12 cellular contexts compared by ENCODE assay signal in the genomic region with DNA sequence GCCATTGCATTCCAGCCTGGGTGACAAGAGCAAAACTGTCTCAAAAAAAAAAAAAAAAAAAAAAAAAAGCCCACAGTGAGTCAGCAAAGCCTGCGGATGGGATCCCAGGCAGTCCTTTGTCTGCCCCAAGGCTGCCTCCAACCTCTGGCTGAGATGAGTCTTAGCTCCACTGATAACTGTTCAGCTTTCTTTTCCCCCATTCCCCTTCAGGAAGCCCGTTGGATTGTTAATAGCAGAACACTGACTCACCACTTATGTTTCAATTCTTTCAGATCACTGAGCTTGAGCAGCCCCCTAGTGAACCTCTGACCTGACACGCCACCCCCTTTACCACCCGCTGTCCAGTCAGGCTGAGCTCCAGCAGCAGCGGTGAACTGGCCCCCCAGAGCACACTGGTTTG. TPM values are rescaled to one million over a fixed set of nuclear protein-coding genes. Genes with fewer than 3 reads are reported as not detected.
DNase-seq lines count a peak whose midpoint lies in the region; ATAC-seq, FAIRE-seq and TF ChIP-seq lines count a peak whose summit lies in the region.
"Had no signal": no experiment of that assay in that cellular context is flagged by ENCODE, and none has a peak within 500 bp of the region (broad histone marks: within the 10 kb centered on the region; RNA-seq: fewer than 3 reads in every experiment).

No MANE protein-coding gene starts in this region.

- H4K5ac ChIP-seq in IMR-90 (ENCODE audit: low read depth, low read length): no peak overlapping the region

- in situ Hi-C loops in IMR-90 (cut with MboI; ENCODE audit: low sequenced_read_pairs) (no loop called here), HepG2 (cut with HindIII; ENCODE audit: extremely low pct_ligation_motif_present, low pct_unique_long_range_greater_than_20kb) (no loop called here), HAP-1 (cut with MboI; ENCODE audit: low sequenced_read_pairs) (no loop called here)

- no peak overlapping the region for H2BK15ac ChIP-seq in IMR-90 (ENCODE audit: low read depth, low read length)

- TF ChIP-seq CTCF in BJ (IDR thresholded peaks at IDR 0.05; ENCODE audit: insufficient read depth, low read depth, low read length) (0 out of 2 replicates have a peak, but pooled peaks have one; percentile 9), IMR-90 (conservative IDR thresholded peaks at IDR 0.05; ENCODE audit: low read depth, low read length) (no peak), HepG2 (CRISPR knock-in tag; IDR thresholded peaks at IDR 0.05) (no peak), coronary artery (IDR thresholded peaks at IDR 0.05) (no peak)

- no peaks in the 10 kb centered on the region for H3K27me3 ChIP-seq in BJ (ENCODE audit: control insufficient read depth, insufficient read depth, low read length)
- H3K27me3 ChIP-seq in IMR-90 (ENCODE audit: control insufficient read depth, insufficient read depth, low read length): peaks cover 2% of the 10 kb centered on the region; the same call in 1 of the 2 replicates
- peaks cover 0 to 9% of the 10 kb centered on the region in 2 experiments; a peak in 1 of 5 replicates for H3K27me3 ChIP-seq in HepG2 (ENCODE audit: control insufficient read depth in 1 of 2, insufficient read depth in 2 of 2, low read length in 2 of 2)
- no peaks in the 10 kb centered on the region for H3K27me3 ChIP-seq in HAP-1 (ENCODE audit: low read depth)

- no peak overlapping the region for H2AK5ac ChIP-seq in IMR-90 (ENCODE audit: low read depth, low read length)

- POLR2A ChIA-PET in BJ (lab: Charles Lee) (no interaction called here), IMR-90 (lab: Charles Lee; ENCODE audit: unreplicated experiment) (no interaction called here), HepG2 (lab: Yijun Ruan, JAX) (no interaction called here)

- no peak overlapping the region for H3K27ac ChIP-seq in IMR-90 (ENCODE audit: insufficient read depth, low read length)
- no peak overlapping the region for H3K27ac ChIP-seq in HepG2 (ENCODE audit: extremely low read length, insufficient read depth, low read length)
- H3K27ac ChIP-seq in coronary artery: no peak overlapping the region

- H3K4ac ChIP-seq in IMR-90 (ENCODE audit: low read depth, low read length): no peak overlapping the region

- H3K23ac ChIP-seq in IMR-90 (ENCODE audit: low read depth, low read length): no peak overlapping the region

- peaks cover 7% of the 10 kb centered on the region; the same call in 1 of the 2 replicates for H3K9me1 ChIP-seq in IMR-90 (ENCODE audit: insufficient read depth, low read length)

- DNase-seq in BJ (ENCODE audit: low read depth) (peak; percentile 81), IMR-90 (peak; percentile 80), astrocyte of the hippocampus (ENCODE audit: low read depth, low spot score) (peak; percentile 79), HepG2 (ENCODE audit: low spot score) (peak; percentile 18), HuH-7.5 (ENCODE audit: low spot score) (no peak), sciatic nerve (ENCODE audit: low spot score) (no peak), HAP-1 (ENCODE audit: low spot score in 2 of 2) (no peak), coronary artery (ENCODE audit: low spot score) (no peak)
- DNase-seq: DMS 273 treated with DMSO at 0.1 percent for 48 hours; effector CD4-positive, alpha-beta T cell; NCI-H526 had no signal

- no peaks in the 10 kb centered on the region for H3K79me2 ChIP-seq in HepG2 (ENCODE audit: insufficient read depth, low read length)

- peak overlapping the region; percentile 3 for H2AK9ac ChIP-seq in IMR-90 (replicated peaks; ENCODE audit: low read depth, low read length, poor library complexity)

- no peak overlapping the region for H3K18ac ChIP-seq in IMR-90 (ENCODE audit: low read depth, low read length)

- no peak overlapping the region for H4K8ac ChIP-seq in IMR-90 (ENCODE audit: low read depth in 2 of 2, low read length in 2 of 2)

- H2BK120ac ChIP-seq in IMR-90 (ENCODE audit: low read depth, low read length): peak overlapping the region; percentile 75

- no peak overlapping the region for H3K56ac ChIP-seq in IMR-90 (ENCODE audit: extremely low read depth, insufficient read depth, low read length)

- TF ChIP-seq EP300 in HepG2 (IDR thresholded peaks at IDR 0.05; ENCODE audit: low read depth in 2 of 2, low read length in 2 of 2): no peak
- TF ChIP-seq EP300 in HepG2 (CRISPR knock-in tag; IDR thresholded peaks at IDR 0.05; ENCODE audit: borderline replicate concordance): no peak

- TF ChIP-seq RAD21 in IMR-90 (IDR thresholded peaks at IDR 0.05; ENCODE audit: low read length): no peak
- no peak for TF ChIP-seq RAD21 in HepG2 (CRISPR knock-in tag; IDR thresholded peaks at IDR 0.05)

- BruUV-seq in IMR-90 (replicated peaks; lab: Mats Ljungman, UMichigan): no TSS peak
- no TSS peak for BruUV-seq in HepG2 (replicated peaks; lab: Mats Ljungman, UMichigan)

- H3K9me3 ChIP-seq in IMR-90 (ENCODE audit: control insufficient read depth, insufficient read depth, low read length) (no peaks in the 10 kb centered on the region), HepG2 (ENCODE audit: low read length) (no peaks in the 10 kb centered on the region), HAP-1 (peaks cover 2% of the 10 kb centered on the region; the same call in 1 of the 2 replicates)

- no peak for FAIRE-seq in HepG2 (lab: Jason Lieb, UNC)

- H3K9ac ChIP-seq in IMR-90 (ENCODE audit: low read depth, low read length): no peak overlapping the region
- H3K9ac ChIP-seq in HepG2 (ENCODE audit: insufficient read depth, low read depth, low read length): no peak overlapping the region

- no peak overlapping the region for H3K4me3 ChIP-seq in BJ (ENCODE audit: low read depth, low read length)
- H3K4me3 ChIP-seq in IMR-90 (ENCODE audit: insufficient read depth, low read depth, low read length): no peak overlapping the region
- H3K4me3 ChIP-seq in HepG2 (replicated peaks in 1 of 3; ENCODE audit: insufficient read depth in 1 of 3, low read depth in 2 of 3, low read length in 3 of 3): no peak overlapping the region
- H3K4me3 ChIP-seq in HAP-1: no peak overlapping the region
- no peak overlapping the region for H3K4me3 ChIP-seq in coronary artery

- H3K14ac ChIP-seq in IMR-90 (replicated peaks; ENCODE audit: low read depth, low read length): no peak overlapping the region

- H4K20me1 ChIP-seq in IMR-90 (ENCODE audit: insufficient read depth, low read length) (no peaks in the 10 kb centered on the region), HepG2 (ENCODE audit: insufficient read depth, low read length) (no peaks in the 10 kb centered on the region)

- H3K79me1 ChIP-seq in IMR-90 (ENCODE audit: low read depth in 1 of 2, low read length in 2 of 2): no peaks in the 10 kb centered on the region

- H3K4me2 ChIP-seq in IMR-90 (ENCODE audit: low read depth, low read length) (no peak overlapping the region), HepG2 (ENCODE audit: low read depth, low read length) (no peak overlapping the region)

- ATAC-seq in IMR-90 (ENCODE audit: low read depth) (peak; percentile 81), HepG2 (peak; percentile 53; the same call in 2 of the 3 replicates), sciatic nerve (no peak)

- H2BK20ac ChIP-seq in IMR-90 (ENCODE audit: low read depth, low read length): no peak overlapping the region

- WGBS in IMR-90 (ENCODE audit: extremely low coverage in 2 of 2, insufficient read length in 1 of 2), 2 experiments: 50% methylated on average over 2 of the region's 5 CpGs; no CpG with 5 or more reads in 1 of the 2 experiments
- 19% methylated on average over 5 of the region's 5 CpGs for WGBS in HepG2 (ENCODE audit: low lambda C conversion rate)

- peak overlapping the region; percentile 1 for H2AFZ ChIP-seq in IMR-90 (replicated peaks; ENCODE audit: low read length, poor library complexity)
- H2AFZ ChIP-seq in HepG2 (ENCODE audit: low read length): no peak overlapping the region

- CTCF ChIA-PET in BJ (lab: Yijun Ruan, JAX): no interaction called here
- CTCF ChIA-PET in IMR-90 (lab: Yijun Ruan, JAX): no interaction called here
- CTCF ChIA-PET in HepG2 (lab: Yijun Ruan, JAX; ENCODE audit: low intra/inter-chr PET ratio, low total read pairs): no interaction called here

- H3K4me1 ChIP-seq in IMR-90 (ENCODE audit: control insufficient read depth, insufficient read depth, low read length) (peaks cover 10% of the 10 kb centered on the region), HepG2 (ENCODE audit: insufficient read depth, low read length) (no peaks in the 10 kb centered on the region), HAP-1 (no peaks in the 10 kb centered on the region)

- no peaks in the 10 kb centered on the region for H3K36me3 ChIP-seq in BJ (ENCODE audit: control insufficient read depth, insufficient read depth, low read length)
- no peaks in the 10 kb centered on the region for H3K36me3 ChIP-seq in IMR-90 (ENCODE audit: control insufficient read depth, insufficient read depth, low read length)
- H3K36me3 ChIP-seq in HepG2 (replicated peaks in 1 of 2; ENCODE audit: control insufficient read depth in 1 of 2, insufficient read depth in 2 of 2, low read length in 2 of 2): no peaks in the 10 kb centered on the region
- no peaks in the 10 kb centered on the region for H3K36me3 ChIP-seq in HAP-1 (replicated peaks)

- no peak for TF ChIP-seq POLR2A in IMR-90 (IDR thresholded peaks at IDR 0.05; ENCODE audit: low read depth, low read length)
- no peak for TF ChIP-seq POLR2A in HepG2 (IDR thresholded peaks at IDR 0.05; ENCODE audit: insufficient read depth in 1 of 2, low read depth in 2 of 2, low read length in 2 of 2)

- intact Hi-C loops in IMR-90 (cut with micrococcal nuclease) (no loop called here), HepG2 (cut with micrococcal nuclease; ENCODE audit: unreplicated experiment) (no loop called here), sciatic nerve (cut with DNase I) (no loop called here)

- peak overlapping the region; percentile 56; the same call in 1 of the 2 replicates for H4K91ac ChIP-seq in IMR-90 (ENCODE audit: insufficient read depth, low read depth, low read length)

- H2BK5ac ChIP-seq in IMR-90 (ENCODE audit: low read depth, low read length, poor library complexity, severe bottlenecking): peak overlapping the region; percentile 3

- dilution Hi-C loops in IMR-90 (cut with HindIII; ENCODE audit: low sequenced_read_pairs, unreplicated experiment): no loop called here

RNA-seq across cellular contexts. Expression of gene ERG, which starts 57.5 kb away (rescaled TPM):
- polyA plus RNA-seq in BJ (2011; rRNA removed) (not detected in 2 replicates), IMR-90 (2012; rRNA removed) (not detected in 2 replicates), HepG2 (2011; rRNA removed) (not detected in 2 replicates)
- not detected in 2 replicates for polyA minus RNA-seq in BJ (2011; rRNA and poly(A)+ RNA removed)
- total RNA-seq in IMR-90 (2012; rRNA removed) (not detected in 2 replicates), HepG2 (2016; rRNA removed; fragmentation: Illumina TruSeq; extraction: Trizol) (not detected in 2 replicates), sciatic nerve (41.6 TPM)
- polyA plus RNA-seq in IMR-90 (2012; cell fraction: cytosol; rRNA removed): not detected in 2 replicates
- polyA plus RNA-seq in IMR-90 (2012; cell fraction: nucleus; rRNA removed; ENCODE audit: low replicate concordance): not detected in 2 replicates
- total RNA-seq in HepG2 (2016; cell fraction: cytosol; rRNA removed; fragmentation: Illumina TruSeq; extraction: Trizol; ENCODE audit: low read depth): not detected in 2 replicates
- not detected in 2 replicates for total RNA-seq in HepG2 (2016; cell fraction: insoluble cytoplasmic fraction; rRNA removed; fragmentation: Illumina TruSeq; extraction: Trizol)
- not detected in 2 replicates for total RNA-seq in HepG2 (2016; cell fraction: membrane; rRNA removed; fragmentation: Illumina TruSeq; extraction: Trizol)
- not detected in 2 replicates for total RNA-seq in HepG2 (2016; cell fraction: nucleus; rRNA removed; fragmentation: Illumina TruSeq; extraction: Trizol)
- not detected in 2 replicates for polyA plus RNA-seq in HepG2 (2011; cell fraction: cytosol; rRNA removed)
- polyA plus RNA-seq in HepG2 (2011; cell fraction: nucleus; rRNA removed): not detected in 2 replicates
- not detected in 2 replicates for polyA plus RNA-seq in HepG2 (2012)
- not detected in 2 replicates for polyA plus RNA-seq in HepG2 (2016; cell fraction: cytosol; fragmentation: Illumina TruSeq; extraction: Trizol; ENCODE audit: low read depth)
- not detected in 2 replicates for polyA plus RNA-seq in HepG2 (2016; cell fraction: insoluble cytoplasmic fraction; fragmentation: Illumina TruSeq; extraction: Trizol; ENCODE audit: low read depth)
- polyA plus RNA-seq in HepG2 (2016; cell fraction: membrane; fragmentation: Illumina TruSeq; extraction: Trizol; ENCODE audit: low read depth): not detected in 2 replicates
- polyA plus RNA-seq in HepG2 (2016; cell fraction: nucleus; fragmentation: Illumina TruSeq; extraction: Trizol; ENCODE audit: insufficient read depth, low read depth): not detected in 2 replicates
- polyA minus RNA-seq in HepG2 (2011; rRNA and poly(A)+ RNA removed; ENCODE audit: low replicate concordance): not detected in 2 replicates
- not detected in 2 replicates for polyA minus RNA-seq in HepG2 (2011; cell fraction: cytosol; rRNA and poly(A)+ RNA removed)
- not detected in 2 replicates for polyA minus RNA-seq in HepG2 (2011; cell fraction: nucleus; rRNA and poly(A)+ RNA removed)
- polyA plus RNA-seq: IgD-negative memory B cell had no signal

Comparison
In these comparisons a context has a peak if more than half of its experiments do, and no peak if none do; other contexts are left out.
1. DNase-seq: peak in BJ (single experiment), IMR-90 (single experiment), astrocyte of the hippocampus (single experiment) and HepG2 (single experiment); none in HuH-7.5 (single experiment), sciatic nerve (single experiment), HAP-1 (0 of 2) and coronary artery (single experiment).
2. RNA of gene ERG, which starts 57.5 kb away (total RNA-seq): 41.6 TPM in sciatic nerve (single experiment); not detected in IMR-90 and not detected in HepG2; every median in the first group is over 10 times any median in the second.